10 cellular contexts compared by ENCODE assay signal in genomic region chr7:36677769-36678435, GRCh38. TPM values are rescaled to one million over a fixed set of nuclear protein-coding genes. Genes with fewer than 3 reads are reported as not detected.
DNase-seq lines count a peak whose midpoint lies in the region; ATAC-seq and TF ChIP-seq lines count a peak whose summit lies in the region.
"Had no signal": no experiment of that assay in that cellular context is flagged by ENCODE, and none has a peak within 500 bp of the region (broad histone marks: within the 10 kb centered on the region; RNA-seq: fewer than 3 reads in every experiment).

No MANE protein-coding gene starts in this region.

- TF ChIP-seq CTCF in mucosa of descending colon (IDR thresholded peaks at IDR 0.05), result no peak

- H3K4me1 ChIP-seq in mucosa of descending colon (ENCODE audit: low read depth), result no peaks in the 10 kb centered on the region

- DNase-seq in activated CD4-positive, alpha-beta T cell treated with anti-CD3 and anti-CD28 coated beads, Interleukin-2, amount 50 U/mL, for 4 hours, result peak; percentile 39 to 56
- no peak for DNase-seq in mucosa of descending colon
- peak; percentile 34 for DNase-seq in stimulated activated CD8-positive, alpha-beta memory T cell treated with anti-CD3 and anti-CD28 coated beads, Interleukin-7, amount 100 ng/mL, for 24 hours (ENCODE audit: low read depth)
- no peak for DNase-seq in NCI-H1048 (lab: John Stamatoyannopoulos, UW)
- no peak for DNase-seq in HT-29 (ENCODE audit: low spot score)
- DNase-seq: glutamatergic neuron had no signal

- H3K4me3 ChIP-seq in mucosa of descending colon, result no peak overlapping the region
- H3K4me3 ChIP-seq: coronary artery had no signal

- no peaks in the 10 kb centered on the region for H3K36me3 ChIP-seq in mucosa of descending colon (ENCODE audit: low read depth)

- ATAC-seq in HG02759 (IDR thresholded peaks at IDR 0.05; ENCODE audit: unreplicated experiment) (peak; percentile 51), mucosa of descending colon (peak; percentile 26), GM21390 (IDR thresholded peaks at IDR 0.05; ENCODE audit: unreplicated experiment) (no peak), HG03354 (IDR thresholded peaks at IDR 0.05; ENCODE audit: poor library complexity, severe bottlenecking, unreplicated experiment) (no peak)

- H3K9me3 ChIP-seq in mucosa of descending colon, result no peaks in the 10 kb centered on the region

- intact Hi-C loops in mucosa of descending colon (cut with DNase I, micrococcal nuclease), result no loop called here

RNA-seq across cellular contexts. Expression of gene AOAH, which starts 46.4 kb away (rescaled TPM):
- 10 to 100 TPM; 15.7 to 36.1 (median 28.8) TPM for total RNA-seq in mucosa of descending colon
- not detected in 2 replicates for total RNA-seq in HT-29 (2014; rRNA removed; shearing (Covaris generic))

Comparison
In these comparisons a context has a peak if more than half of its experiments do, and no peak if none do; other contexts are left out.
1. ATAC-seq: peak in HG02759 (single experiment) and mucosa of descending colon (single experiment); none in GM21390 (single experiment) and HG03354 (single experiment).
2. DNase-seq: peak in activated CD4-positive, alpha-beta T cell treated with anti-CD3 and anti-CD28 coated beads, Interleukin-2, amount 50 U/mL, for 4 hours (2 of 2) and stimulated activated CD8-positive, alpha-beta memory T cell treated with anti-CD3 and anti-CD28 coated beads, Interleukin-7, amount 100 ng/mL, for 24 hours (single experiment); none in mucosa of descending colon (0 of 3), NCI-H1048 (single experiment) and HT-29 (single experiment).
3. RNA of gene AOAH, which starts 46.4 kb away (total RNA-seq): 15.7 to 36.1 TPM in mucosa of descending colon; not detected in HT-29; every median in the first group is over 10 times any median in the second.